In genomic region chr3:9041626-9042025, GRCh38 we compare ENCODE assay signal across 24 cellular contexts.
"Had no signal": no experiment of that assay in that cellular context is flagged by ENCODE, and none has a peak within 500 bp of the region (broad histone marks: within the 10 kb centered on the region; RNA-seq: fewer than 3 reads in every experiment).

No MANE protein-coding gene starts in this region.

- DNase-seq: activated CD4-positive, alpha-beta T cell treated with anti-CD3 and anti-CD28 coated beads for 4 hours; activated CD8-positive, alpha-beta memory T cell treated with anti-CD3 and anti-CD28 coated beads, Interleukin-2, amount 50 U/mL, for 4 hours; activated CD8-positive, alpha-beta T cell treated with anti-CD3 and anti-CD28 coated beads for 36 hours; activated gamma-delta T cell treated with Interleukin-2 at 50 U/mL for 16 hours; activated naive CD4-positive, alpha-beta T cell treated with anti-CD3 and anti-CD28 coated beads, Interleukin-2, amount 10 ng/mL, durations not matched to agents 7 days and 5 days; activated naive CD8-positive, alpha-beta T cell treated with anti-CD3 and anti-CD28 coated beads for 36 hours; activated T-cell treated with anti-CD3 and anti-CD28 coated beads, Interleukin-2, amount 50 U/mL, for 72 hours; anterior cingulate cortex; caudate nucleus; NCI-H1092 treated with DMSO at 0.1 percent for 48 hours; NCI-H1417 treated with DMSO at 0.1 percent for 48 hours; NCI-H1694 treated with DMSO at 0.1 percent for 48 hours; NCI-H2029 treated with DMSO at 0.1 percent for 48 hours; NCI-H510A treated with DMSO at 0.1 percent for 48 hours; NCI-H69; NK-92 treated with Interleukin-12 subunit alpha and Interleukin-12 subunit beta, amount 100 ng/mL, for 24 hours; OCI-M1; Peyer's patch; Right ventricle myocardium superior; SJCRH30; SK-N-SH; T-helper 1 cell; WERI-Rb-1 had no signal

- H3K4me2 ChIP-seq: SK-N-SH had no signal

- H3K9ac ChIP-seq: SK-N-SH had no signal

- H3K36me3 ChIP-seq: Peyer's patch, SJCRH30, WERI-Rb-1 had no signal

- H3K27ac ChIP-seq: Peyer's patch, RWPE1, SJCRH30, WERI-Rb-1 had no signal

- H3K4me3 ChIP-seq: Peyer's patch, SJCRH30 had no signal

- H3K27me3 ChIP-seq: Peyer's patch, SJCRH30 had no signal

- H3K9me2 ChIP-seq: SK-N-SH had no signal

- ATAC-seq: activated CD8-positive, alpha-beta T cell treated with anti-CD3 and anti-CD28 coated beads for 36 hours; activated T-cell treated with anti-CD3 and anti-CD28 coated beads, Interleukin-2, amount 50 U/mL, for 72 hours had no signal

- H3K9me3 ChIP-seq: Peyer's patch, SJCRH30, SK-N-SH had no signal
